1 cellular context compared by ENCODE assay signal in the genomic region with DNA sequence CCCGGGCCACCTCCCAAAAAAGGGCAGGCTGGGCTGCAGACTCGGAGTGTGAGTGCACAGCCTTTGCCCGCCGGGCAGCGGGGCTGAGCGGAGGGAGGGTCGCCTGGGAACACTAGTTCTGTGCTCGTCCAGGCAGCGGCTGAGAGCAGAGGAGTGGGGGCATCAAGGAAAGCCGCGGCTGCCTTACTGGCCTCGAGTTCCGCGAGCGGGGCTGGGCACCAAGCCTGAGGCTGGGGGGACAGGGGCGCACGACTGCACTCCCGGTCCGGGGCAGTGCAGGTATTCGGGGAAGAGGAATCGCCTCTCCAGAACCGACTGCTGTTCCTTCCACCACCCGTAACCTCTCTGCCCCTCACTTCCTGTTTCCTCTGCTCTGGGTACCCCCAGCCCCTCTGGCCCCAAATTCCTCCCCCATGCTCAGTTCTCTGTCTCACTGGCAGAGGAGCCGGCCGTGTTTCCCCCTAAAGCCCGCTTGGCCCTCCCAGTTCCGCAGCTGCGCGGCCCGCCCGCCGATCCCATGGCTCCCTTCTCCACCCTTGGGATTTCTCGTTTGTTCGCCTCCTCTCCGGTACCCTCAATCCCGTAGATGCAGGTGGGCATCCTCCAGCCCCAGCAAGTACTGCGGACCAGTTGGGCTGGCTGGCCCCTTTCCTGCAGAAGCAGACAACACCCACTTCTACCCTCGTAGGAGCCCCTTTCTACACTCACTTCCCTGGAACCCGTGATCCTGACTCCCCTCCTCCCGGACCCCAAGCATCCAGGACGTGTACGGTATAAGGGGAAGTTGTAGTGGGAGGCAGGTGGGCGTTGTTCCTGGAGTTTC.
TF ChIP-seq lines count a peak whose summit lies in the region.

No MANE protein-coding gene starts in this region.

TF ChIP-seq in HCT116, 20 proteins besides CTCF, POLR2A, EP300 and RAD21:
- TF ChIP-seq, protein P1, sequence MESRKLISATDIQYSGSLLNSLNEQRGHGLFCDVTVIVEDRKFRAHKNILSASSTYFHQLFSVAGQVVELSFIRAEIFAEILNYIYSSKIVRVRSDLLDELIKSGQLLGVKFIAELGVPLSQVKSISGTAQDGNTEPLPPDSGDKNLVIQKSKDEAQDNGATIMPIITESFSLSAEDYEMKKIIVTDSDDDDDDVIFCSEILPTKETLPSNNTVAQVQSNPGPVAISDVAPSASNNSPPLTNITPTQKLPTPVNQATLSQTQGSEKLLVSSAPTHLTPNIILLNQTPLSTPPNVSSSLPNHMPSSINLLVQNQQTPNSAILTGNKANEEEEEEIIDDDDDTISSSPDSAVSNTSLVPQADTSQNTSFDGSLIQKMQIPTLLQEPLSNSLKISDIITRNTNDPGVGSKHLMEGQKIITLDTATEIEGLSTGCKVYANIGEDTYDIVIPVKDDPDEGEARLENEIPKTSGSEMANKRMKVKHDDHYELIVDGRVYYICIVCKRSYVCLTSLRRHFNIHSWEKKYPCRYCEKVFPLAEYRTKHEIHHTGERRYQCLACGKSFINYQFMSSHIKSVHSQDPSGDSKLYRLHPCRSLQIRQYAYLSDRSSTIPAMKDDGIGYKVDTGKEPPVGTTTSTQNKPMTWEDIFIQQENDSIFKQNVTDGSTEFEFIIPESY (IDR thresholded peaks at IDR 0.05; ENCODE audit: extremely low read depth, insufficient replicate concordance, low read length): no peak
- no peak for TF ChIP-seq SRF (IDR thresholded peaks at IDR 0.05; ENCODE audit: low read depth)
- TF ChIP-seq POLR2AphosphoS5 (IDR thresholded peaks at IDR 0.05; ENCODE audit: low read depth, low read length): peak; percentile 43; the same call in 1 of the 2 replicates
- TF ChIP-seq, protein P2, sequence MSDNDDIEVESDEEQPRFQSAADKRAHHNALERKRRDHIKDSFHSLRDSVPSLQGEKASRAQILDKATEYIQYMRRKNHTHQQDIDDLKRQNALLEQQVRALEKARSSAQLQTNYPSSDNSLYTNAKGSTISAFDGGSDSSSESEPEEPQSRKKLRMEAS (IDR thresholded peaks at IDR 0.05): no peak
